In the genomic region with DNA sequence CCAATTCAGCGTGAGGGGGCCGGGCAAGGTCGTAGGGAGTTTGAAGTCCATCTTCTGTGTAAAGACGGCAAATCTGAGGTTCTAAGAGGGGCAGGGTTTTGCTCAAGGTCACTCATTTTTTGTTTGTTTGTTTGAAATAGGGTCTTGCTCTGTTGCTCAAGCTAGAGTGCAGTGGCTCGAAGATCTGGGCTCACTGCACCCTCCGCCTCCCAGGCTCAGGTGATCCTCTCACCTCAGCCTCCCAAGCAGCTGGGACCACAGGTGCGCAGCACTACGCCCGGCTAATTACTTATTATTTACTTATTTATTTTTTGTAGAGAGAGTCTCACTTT, we compare ENCODE assay signal across 9 cellular contexts. TPM values are rescaled to one million over a fixed set of nuclear protein-coding genes. Genes with fewer than 3 reads are reported as not detected.
DNase-seq lines count a peak whose midpoint lies in the region; FAIRE-seq and TF ChIP-seq lines count a peak whose summit lies in the region.
"Had no signal": no experiment of that assay in that cellular context is flagged by ENCODE, and none has a peak within 500 bp of the region (broad histone marks: within the 10 kb centered on the region; RNA-seq: fewer than 3 reads in every experiment).

No MANE protein-coding gene starts in this region.

- peak overlapping the region; percentile 2 to 85 for H3K9ac ChIP-seq in kidney (ENCODE audit: low read length in 2 of 2)

- in situ Hi-C loops in HAP-1 (cut with MboI; ENCODE audit: low sequenced_read_pairs) = no loop called here

- H3K27me3 ChIP-seq in HAP-1 (ENCODE audit: low read depth) (no peaks in the 10 kb centered on the region), thyroid gland (no peaks in the 10 kb centered on the region)

- no peak for TF ChIP-seq POLR2A in thyroid gland (IDR thresholded peaks at IDR 0.05)

- H3K4me3 Mint-ChIP-seq in activated T-helper 2 cell treated with anti-CD3 and anti-CD28 coated beads, Interferon-gamma antibody, Interleukin-2, Interleukin-4, amounts not matched to agents 10 μg/mL and 5 μg/mL and 100 μg/mL, durations not matched to agents 14 hours and 24 hours and 36 hours (ENCODE audit: low read depth) = peak overlapping the region; percentile 89

- H3K36me3 Mint-ChIP-seq in activated T-helper 2 cell treated with anti-CD3 and anti-CD28 coated beads, Interferon-gamma antibody, Interleukin-2, Interleukin-4, amounts not matched to agents 10 μg/mL and 5 μg/mL and 100 μg/mL, durations not matched to agents 14 hours and 24 hours and 36 hours (ENCODE audit: low read depth) = peaks cover 11% of the 10 kb centered on the region

- H3K9me3 ChIP-seq in HAP-1 = no peaks in the 10 kb centered on the region
- no peaks in the 10 kb centered on the region for H3K9me3 ChIP-seq in kidney (ENCODE audit: control insufficient read depth in 1 of 2, low read length in 2 of 2)
- no peaks in the 10 kb centered on the region for H3K9me3 ChIP-seq in thyroid gland

- 22 to 26% methylated on average over 9 of the region's 9 CpGs for WGBS in thyroid gland, 2 donors

- H3K4me3 ChIP-seq in AG10803 (ENCODE audit: low read length) = peak overlapping the region; percentile 81
- peak overlapping the region; percentile 96 for H3K4me3 ChIP-seq in HAP-1
- peak overlapping the region; percentile 52 to 68 for H3K4me3 ChIP-seq in kidney (ENCODE audit: low read length in 2 of 2)
- peak overlapping the region; percentile 29 to 75 (median 29) for H3K4me3 ChIP-seq in thyroid gland (replicated peaks in 1 of 3)

- H3K36me3 ChIP-seq in HAP-1 (replicated peaks) = peaks cover 13% of the 10 kb centered on the region
- H3K36me3 ChIP-seq in kidney (ENCODE audit: control insufficient read depth in 1 of 2, insufficient read depth in 2 of 2, low read length in 2 of 2) = peaks cover 0 to 2% of the 10 kb centered on the region in 2 donors
- H3K36me3 ChIP-seq in thyroid gland = no peaks in the 10 kb centered on the region

- H3K27ac ChIP-seq in kidney (ENCODE audit: low read depth in 2 of 2, low read length in 2 of 2) (peak overlapping the region; percentile 81 to 84), thyroid gland (peak overlapping the region; percentile 55 to 63 (median 60))

- H3K4me1 ChIP-seq in HAP-1 (peaks cover 4% of the 10 kb centered on the region), kidney (ENCODE audit: control insufficient read depth in 1 of 2, insufficient read depth in 1 of 2, low read depth in 1 of 2, low read length in 2 of 2) (peaks cover 12 to 27% of the 10 kb centered on the region in 2 donors), thyroid gland (peaks cover 24 to 38% of the 10 kb centered on the region in 2 donors)

- H3K27me3 Mint-ChIP-seq in activated T-helper 2 cell treated with anti-CD3 and anti-CD28 coated beads, Interferon-gamma antibody, Interleukin-2, Interleukin-4, amounts not matched to agents 10 μg/mL and 5 μg/mL and 100 μg/mL, durations not matched to agents 14 hours and 24 hours and 36 hours (ENCODE audit: low read depth) = no peaks in the 10 kb centered on the region

- TF ChIP-seq CTCF in AG10803 (conservative IDR thresholded peaks at IDR 0.05; ENCODE audit: low read length) (no peak), kidney (IDR thresholded peaks at IDR 0.05; ENCODE audit: borderline replicate concordance, extremely low read depth, insufficient read depth) (no peak), thyroid gland (IDR thresholded peaks at IDR 0.05) (no peak)

- no peaks in the 10 kb centered on the region for H3K9me3 Mint-ChIP-seq in activated T-helper 2 cell treated with anti-CD3 and anti-CD28 coated beads, Interferon-gamma antibody, Interleukin-2, Interleukin-4, amounts not matched to agents 10 μg/mL and 5 μg/mL and 100 μg/mL, durations not matched to agents 14 hours and 24 hours and 36 hours

- intact Hi-C loops in activated T-helper 2 cell treated with anti-CD3 and anti-CD28 coated beads, Interferon-gamma antibody, Interleukin-2, Interleukin-4, amounts not matched to agents 10 μg/mL and 5 μg/mL and 100 μg/mL, durations not matched to agents 14 hours and 24 hours and 36 hours (cut with micrococcal nuclease) = loop anchor here (1.0 kb wide), 1 partner anchor 119 kb away; no protein-coding TSS in a partner anchor
- intact Hi-C loops in kidney (cut with DNase I) (no loop called here), thyroid gland (cut with DNase I) (loop anchor here (10.0 kb wide), 1 partner anchor 74 kb away; a partner anchor contains a TSS)

- peak overlapping the region; percentile 87 for H3K27ac Mint-ChIP-seq in activated T-helper 2 cell treated with anti-CD3 and anti-CD28 coated beads, Interferon-gamma antibody, Interleukin-2, Interleukin-4, amounts not matched to agents 10 μg/mL and 5 μg/mL and 100 μg/mL, durations not matched to agents 14 hours and 24 hours and 36 hours

- FAIRE-seq in kidney (lab: Jason Lieb, UNC) = no peak

- H3K4me1 Mint-ChIP-seq in activated T-helper 2 cell treated with anti-CD3 and anti-CD28 coated beads, Interferon-gamma antibody, Interleukin-2, Interleukin-4, amounts not matched to agents 10 μg/mL and 5 μg/mL and 100 μg/mL, durations not matched to agents 14 hours and 24 hours and 36 hours (ENCODE audit: low read depth) = peaks cover 22% of the 10 kb centered on the region

- DNase-seq in AG10803 (ENCODE audit: low read depth) = no peak
- no peak for DNase-seq in HAP-1 (ENCODE audit: low spot score in 2 of 2)
- no peak for DNase-seq in activated T-helper 2 cell treated with anti-CD3 and anti-CD28 coated beads, Interferon-gamma antibody, Interleukin-2, Interleukin-4, amounts not matched to agents 10 μg/mL and 5 μg/mL and 100 μg/mL, durations not matched to agents 14 hours and 24 hours and 36 hours (ENCODE audit: low spot score)
- no peak for DNase-seq in kidney
- peak in 1 of 2 donors; percentile 11 for DNase-seq in thyroid gland
- DNase-seq in stimulated activated CD4-positive, alpha-beta T cell treated with anti-CD3 and anti-CD28 coated beads, Interleukin-1b, Interleukin-23, amount 100 ng/mL, for 48 hours = no peak
- no peak for DNase-seq in activated CD4-positive, alpha-beta T cell treated with anti-CD3 and anti-CD28 coated beads for 48 hours
- DNase-seq in kidney glomerular epithelial cell (lab: John Stamatoyannopoulos, UW) = no peak

RNA-seq across cellular contexts. Expression of a gene that starts 0.4 kb away (rescaled TPM):
- total RNA-seq in activated T-helper 2 cell treated with anti-CD3 and anti-CD28 coated beads, Interferon-gamma antibody, Interleukin-2, Interleukin-4, amounts not matched to agents 10 μg/mL and 5 μg/mL and 100 μg/mL, durations not matched to agents 14 hours and 24 hours and 36 hours = 73.4 and 76.4 TPM in 2 replicates
- 82.9 TPM for total RNA-seq in kidney
- 50.5 TPM for polyA plus RNA-seq in kidney (ENCODE audit: insufficient read depth, low read depth, low replicate concordance)
- total RNA-seq in thyroid gland = 100 to 1,000 TPM in 1 of 4 donors, 10 to 100 TPM in 3; 45.0 to 103 (median 91.4) TPM

RNA-seq across cellular contexts. Expression of a gene that starts 49.7 kb away (rescaled TPM):
- not detected in 2 replicates for total RNA-seq in activated T-helper 2 cell treated with anti-CD3 and anti-CD28 coated beads, Interferon-gamma antibody, Interleukin-2, Interleukin-4, amounts not matched to agents 10 μg/mL and 5 μg/mL and 100 μg/mL, durations not matched to agents 14 hours and 24 hours and 36 hours
- not detected for total RNA-seq in kidney
- not detected for polyA plus RNA-seq in kidney (ENCODE audit: insufficient read depth, low read depth, low replicate concordance)
- total RNA-seq in thyroid gland = not detected
- total RNA-seq: lung microvascular endothelial cell had no signal

Comparison
In these comparisons a context has a peak if more than half of its experiments do, and no peak if none do; other contexts are left out.
1. H3K4me3 ChIP-seq: peak in every context shown above with its lines; median percentile 96 in HAP-1; 81 in AG10803; 60 in kidney; 29 in thyroid gland.